In the genomic region with DNA sequence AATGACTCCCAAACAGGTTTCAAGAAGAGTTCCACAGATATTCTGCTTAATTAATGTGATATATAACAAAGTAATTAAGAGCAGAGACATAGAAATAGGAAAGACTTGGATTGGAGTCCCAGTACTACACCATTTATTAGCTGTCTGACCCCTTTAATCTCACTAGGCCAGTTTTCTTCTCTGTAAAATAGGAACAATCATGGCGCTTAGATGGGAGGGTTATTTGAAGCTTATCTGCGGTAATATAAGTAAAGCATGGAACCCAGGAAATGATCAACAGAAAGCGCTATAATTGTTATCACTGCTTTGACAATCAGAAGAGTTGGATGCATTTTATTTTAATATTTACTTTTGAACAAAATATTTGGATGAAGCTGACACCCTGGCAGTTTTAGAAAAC, we compare ENCODE assay signal across 22 cellular contexts.
"Had no signal": no experiment of that assay in that cellular context is flagged by ENCODE, and none has a peak within 500 bp of the region (broad histone marks: within the 10 kb centered on the region; RNA-seq: fewer than 3 reads in every experiment).

No MANE protein-coding gene starts in this region.

- H3K9me3 ChIP-seq: left lung, psoas muscle, thoracic aorta, upper lobe of left lung had no signal

- ATAC-seq: activated CD8-positive, alpha-beta memory T cell treated with anti-CD3 and anti-CD28 coated beads, Interleukin-2, amount 10 ng/mL, durations not matched to agents 7 days and 5 days; activated T-helper 17 cell treated with anti-CD3 and anti-CD28 coated beads, Interleukin-2, amount 50 U/mL, for 72 hours; left lung; psoas muscle; right cardiac atrium; stimulated activated effector memory CD8-positive, alpha-beta T cell treated with anti-CD3 and anti-CD28 coated beads, Interleukin-12 subunit alpha, Interleukin-12 subunit beta, amount 100 ng/mL, for 72 hours had no signal

- H3K4me1 ChIP-seq: left lung, psoas muscle had no signal

- H3K27ac ChIP-seq: left lung, psoas muscle, thoracic aorta, upper lobe of left lung had no signal

- H3K36me3 ChIP-seq: left lung, thoracic aorta, upper lobe of left lung had no signal

- DNase-seq: activated B cell treated with CpG ODN at 0.5 μM for 24 hours; activated CD4-positive, alpha-beta memory T cell treated with anti-CD3 and anti-CD28 coated beads, Interleukin-2, amount 10 ng/mL, durations not matched to agents 7 days and 5 days; activated CD4-positive, alpha-beta T cell treated with anti-CD3 and anti-CD28 coated beads for 4 hours; activated CD8-positive, alpha-beta memory T cell treated with anti-CD3 and anti-CD28 coated beads, Interleukin-2, amount 10 ng/mL, durations not matched to agents 7 days and 5 days; activated naive CD4-positive, alpha-beta T cell treated with anti-CD3 and anti-CD28 coated beads for 36 hours; activated T-cell treated with anti-CD3 and anti-CD28 coated beads, Interleukin-2, amount 50 U/mL, for 1 hour; aorta; cerebellar nuclear complex; cortex of kidney; effector CD4-positive, alpha-beta T cell; foreskin fibroblast; head of caudate nucleus; left lung; psoas muscle; right cardiac atrium; stimulated activated CD4-positive, alpha-beta T cell treated with anti-CD3 and anti-CD28 coated beads, Interleukin-4, amount 100 ng/mL, for 24 hours; T-helper 1 cell; T-helper 9 cell; upper lobe of left lung had no signal

- H3K4me3 ChIP-seq: left lung, psoas muscle, thoracic aorta, upper lobe of left lung had no signal
